ENCODE assay signal across 26 cellular contexts in the genomic region with DNA sequence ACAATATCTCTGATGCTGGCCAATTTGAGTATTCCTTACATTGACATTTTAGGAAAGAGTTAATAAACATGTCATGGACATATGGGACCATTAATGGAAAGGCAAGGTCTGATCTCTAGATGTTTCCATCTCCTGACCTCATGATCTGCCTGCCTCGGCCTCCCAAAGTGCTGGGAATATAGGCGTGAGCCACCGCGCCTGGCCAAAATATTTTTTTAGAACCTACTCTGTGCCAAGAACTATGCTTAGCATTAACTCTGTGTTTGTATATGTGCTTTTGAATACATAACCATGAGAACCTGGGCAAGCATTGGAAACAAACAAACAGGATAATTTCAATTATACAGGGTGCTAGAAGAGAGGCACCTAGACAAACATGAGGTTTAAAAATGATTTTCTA.
"Had no signal": no experiment of that assay in that cellular context is flagged by ENCODE, and none has a peak within 500 bp of the region (broad histone marks: within the 10 kb centered on the region; RNA-seq: fewer than 3 reads in every experiment).

No MANE protein-coding gene starts in this region.

- H3K9me3 ChIP-seq: esophagus squamous epithelium, ovary, right lobe of liver, suprapubic skin, vagina had no signal

- H3K27me3 ChIP-seq: esophagus squamous epithelium, ovary, right lobe of liver, suprapubic skin, vagina had no signal

- H3K4me3 ChIP-seq: esophagus squamous epithelium, ovary, right lobe of liver, suprapubic skin, vagina had no signal

- H3K27ac ChIP-seq: esophagus squamous epithelium, ovary, right lobe of liver, suprapubic skin, vagina had no signal

- ATAC-seq: naive thymus-derived CD8-positive, alpha-beta T cell; right lobe of liver; stimulated activated naive CD8-positive, alpha-beta T cell treated with anti-CD3 and anti-CD28 coated beads, Interleukin-15, amount 100 ng/mL, for 72 hours had no signal

- H3K4me3 Mint-ChIP-seq: dendritic cell treated with granulocyte-macrophage colony-stimulating factor and Interleukin-4, amounts not matched to agents 40 ng/mL and 50 ng/mL, for 4 days; immature natural killer cell; naive thymus-derived CD8-positive, alpha-beta T cell; nephron progenitor cell; stimulated activated naive CD8-positive, alpha-beta T cell treated with anti-CD3 and anti-CD28 coated beads, Interleukin-15, amount 100 ng/mL, for 72 hours had no signal

- H3K9me3 Mint-ChIP-seq: dendritic cell treated with granulocyte-macrophage colony-stimulating factor and Interleukin-4, amounts not matched to agents 40 ng/mL and 50 ng/mL, for 4 days; immature natural killer cell; naive thymus-derived CD8-positive, alpha-beta T cell; nephron progenitor cell; stimulated activated naive CD8-positive, alpha-beta T cell treated with anti-CD3 and anti-CD28 coated beads, Interleukin-15, amount 100 ng/mL, for 72 hours had no signal

- H3K4me1 Mint-ChIP-seq: immature natural killer cell; nephron progenitor cell; stimulated activated naive CD8-positive, alpha-beta T cell treated with anti-CD3 and anti-CD28 coated beads, Interleukin-15, amount 100 ng/mL, for 72 hours had no signal

- H3K27ac Mint-ChIP-seq: dendritic cell treated with granulocyte-macrophage colony-stimulating factor and Interleukin-4, amounts not matched to agents 40 ng/mL and 50 ng/mL, for 4 days; immature natural killer cell; naive thymus-derived CD8-positive, alpha-beta T cell; nephron progenitor cell; stimulated activated naive CD8-positive, alpha-beta T cell treated with anti-CD3 and anti-CD28 coated beads, Interleukin-15, amount 100 ng/mL, for 72 hours had no signal

- DNase-seq: effector memory CD4-positive, alpha-beta T cell; erythroblast; esophagus squamous epithelium; foreskin melanocyte; glutamatergic neuron; hypothalamus; immature natural killer cell; islet precursor cell; kidney glomerular epithelial cell; mesendoderm; midbrain; naive thymus-derived CD8-positive, alpha-beta T cell; nephron progenitor cell; occipital lobe; ovary; retina; right lobe of liver; small intestine; stimulated activated CD4-positive, alpha-beta T cell treated with anti-CD3 and anti-CD28 coated beads, Interleukin-15, amount 100 ng/mL, for 24 hours; stimulated activated CD4-positive, alpha-beta T cell treated with anti-CD3 and anti-CD28 coated beads, Interleukin-2, amount 100 ng/mL, for 48 hours; stimulated activated naive CD4-positive, alpha-beta T cell; stimulated activated naive CD8-positive, alpha-beta T cell treated with anti-CD3 and anti-CD28 coated beads, Interleukin-15, amount 100 ng/mL, for 72 hours; trophoblast cell had no signal

- H3K4me1 ChIP-seq: suprapubic skin, vagina had no signal

- H3K27me3 Mint-ChIP-seq: dendritic cell treated with granulocyte-macrophage colony-stimulating factor and Interleukin-4, amounts not matched to agents 40 ng/mL and 50 ng/mL, for 4 days; naive thymus-derived CD8-positive, alpha-beta T cell; stimulated activated naive CD8-positive, alpha-beta T cell treated with anti-CD3 and anti-CD28 coated beads, Interleukin-15, amount 100 ng/mL, for 72 hours had no signal

- H3K36me3 ChIP-seq: esophagus squamous epithelium, ovary, right lobe of liver, suprapubic skin, vagina had no signal
